Comparison of ENCODE assay signal across 16 cellular contexts in the genomic region with DNA sequence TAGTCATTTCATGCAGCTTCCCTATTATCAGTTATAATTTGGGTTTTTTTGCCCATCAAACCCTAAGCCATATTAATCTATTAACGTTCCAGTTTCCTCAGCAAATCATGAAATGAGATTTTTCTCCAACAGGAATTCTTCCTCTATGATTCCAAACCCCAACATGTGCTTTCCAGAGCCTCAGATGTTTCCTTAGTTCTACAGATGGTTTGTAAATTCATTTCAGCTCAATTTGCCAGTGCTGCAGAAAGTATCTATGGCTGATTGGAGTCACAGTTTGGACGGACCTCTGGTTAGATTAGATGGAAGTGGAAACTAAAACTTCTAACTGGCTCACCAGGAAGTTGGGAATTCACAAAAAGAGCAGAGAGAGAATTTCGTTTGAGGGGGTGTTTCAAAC. TPM values are rescaled to one million over a fixed set of nuclear protein-coding genes. Genes with fewer than 3 reads are reported as not detected.
"Had no signal": no experiment of that assay in that cellular context is flagged by ENCODE, and none has a peak within 500 bp of the region (broad histone marks: within the 10 kb centered on the region; RNA-seq: fewer than 3 reads in every experiment).

No MANE protein-coding gene starts in this region.

- H3K27me3 ChIP-seq: colonic mucosa, gastrocnemius medialis, heart right ventricle, ovary, thyroid gland, upper lobe of right lung, vagina had no signal

- H3K4me3 Mint-ChIP-seq: naive thymus-derived CD4-positive, alpha-beta T cell had no signal

- H3K27ac Mint-ChIP-seq: naive thymus-derived CD4-positive, alpha-beta T cell had no signal

- FAIRE-seq: islet of Langerhans, small intestine had no signal

- ATAC-seq: gastrocnemius medialis; heart right ventricle; naive thymus-derived CD4-positive, alpha-beta T cell; right cardiac atrium; upper lobe of right lung had no signal

- H3K4me1 ChIP-seq: colonic mucosa, gastrocnemius medialis, thyroid gland, upper lobe of right lung had no signal

- DNase-seq: colonic mucosa; dermis blood vessel endothelial cell; gastrocnemius medialis; heart right ventricle; hypothalamus; kidney glomerular epithelial cell; naive thymus-derived CD4-positive, alpha-beta T cell; ovary; right cardiac atrium; small intestine; stimulated activated CD4-positive, alpha-beta T cell treated with anti-CD3 and anti-CD28 coated beads, Interleukin-12 subunit alpha, Interleukin-12 subunit beta, amount 100 ng/mL, for 4 hours; stimulated activated naive CD4-positive, alpha-beta T cell; thyroid gland; upper lobe of right lung had no signal

- H3K36me3 ChIP-seq: colonic mucosa, gastrocnemius medialis, heart right ventricle, ovary, thyroid gland, upper lobe of right lung, vagina had no signal

- H3K9me3 ChIP-seq: colonic mucosa, gastrocnemius medialis, heart right ventricle, ovary, thyroid gland, upper lobe of right lung, vagina had no signal

- H3K4me3 ChIP-seq: colonic mucosa, gastrocnemius medialis, heart right ventricle, ovary, thyroid gland, upper lobe of right lung, vagina had no signal

- H3K36me3 Mint-ChIP-seq: naive thymus-derived CD4-positive, alpha-beta T cell had no signal

- H3K4me1 Mint-ChIP-seq: naive thymus-derived CD4-positive, alpha-beta T cell had no signal

- H3K27ac ChIP-seq: colonic mucosa, gastrocnemius medialis, heart right ventricle, ovary, thyroid gland, upper lobe of right lung, vagina had no signal

RNA-seq across cellular contexts. Expression of a gene that starts 22.6 kb away (rescaled TPM):
- total RNA-seq: naive thymus-derived CD4-positive, alpha-beta T cell had no signal
